In the genomic region with DNA sequence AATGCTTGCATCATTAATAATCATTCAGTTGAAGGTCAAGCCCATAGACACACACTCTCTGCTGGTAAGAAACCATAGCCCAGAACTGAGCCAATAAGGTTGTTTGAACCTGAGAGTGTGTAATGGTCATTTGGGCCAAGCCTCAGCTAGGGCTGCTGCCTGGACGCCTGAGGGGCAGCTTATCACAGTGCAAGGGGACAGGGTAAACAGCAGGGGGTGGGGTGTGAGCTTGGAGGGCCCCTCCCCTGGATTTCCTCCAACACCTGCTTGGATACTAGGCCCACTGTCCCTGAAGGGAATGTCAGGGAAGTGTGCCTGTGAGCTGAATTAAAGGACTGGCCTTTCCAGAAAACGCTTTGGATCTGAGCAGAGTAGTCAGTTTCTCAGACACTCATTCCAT, we compare ENCODE assay signal across 9 cellular contexts. TPM values are rescaled to one million over a fixed set of nuclear protein-coding genes. Genes with fewer than 3 reads are reported as not detected.
"Had no signal": no experiment of that assay in that cellular context is flagged by ENCODE, and none has a peak within 500 bp of the region (broad histone marks: within the 10 kb centered on the region; RNA-seq: fewer than 3 reads in every experiment).

No MANE protein-coding gene starts in this region.

- H3K4me3 Mint-ChIP-seq: HFFc6 had no signal

- H3K4me3 ChIP-seq: GM23248, HAP-1, K562 had no signal

- H3K9me3 Mint-ChIP-seq: HFFc6 had no signal

- H3K9me3 ChIP-seq: HAP-1 had no signal

- H3K36me3 ChIP-seq: HAP-1 had no signal

- ATAC-seq: HCT116, K562 had no signal

- H3K9ac ChIP-seq: GM23248 had no signal

- DNase-seq: GM23248, GOT3, H7, HFFc6, IMR-90 had no signal

- H3K27ac ChIP-seq: GM23248 had no signal

- H3K4me1 ChIP-seq: HAP-1 had no signal

- H2AFZ ChIP-seq: GM23248 had no signal

- H3K27ac Mint-ChIP-seq: HFFc6 had no signal

RNA-seq across cellular contexts. Expression of gene CNTN2, which starts 24.6 kb away (rescaled TPM):
- total RNA-seq: GM23248, H7, HFFc6, HT-29, IMR-90, K562 had no signal
- polyA plus RNA-seq: GM23248, IMR-90, K562 had no signal
